ENCODE assay signal across 8 cellular contexts in genomic region chr6:113879186-113880096, GRCh38. TPM values are rescaled to one million over a fixed set of nuclear protein-coding genes. Genes with fewer than 3 reads are reported as not detected.
DNase-seq lines count a peak whose midpoint lies in the region; ATAC-seq, FAIRE-seq and TF ChIP-seq lines count a peak whose summit lies in the region.

No MANE protein-coding gene starts in this region.

- TF ChIP-seq RAD21 in H1 (IDR thresholded peaks at IDR 0.05 in 1 of 2, conservative IDR thresholded peaks at IDR 0.05 in 1 of 2; ENCODE audit: low read depth in 2 of 2, low read length in 2 of 2), result peak; percentile 96 to 97

- H3K4me2 ChIP-seq in MM.1S (ENCODE audit: low read depth, low read length), result no peak overlapping the region
- no peak overlapping the region for H3K4me2 ChIP-seq in H1 (ENCODE audit: insufficient read depth in 1 of 2, low read depth in 2 of 2, low read length in 2 of 2)

- peak; percentile 100 for ATAC-seq in HG02588 (IDR thresholded peaks at IDR 0.05; ENCODE audit: unreplicated experiment)

- H3K4ac ChIP-seq in H1 (replicated peaks; ENCODE audit: insufficient read length, low read depth, low read length), result no peak overlapping the region

- H3K23ac ChIP-seq in H1 (ENCODE audit: insufficient read length), result no peak overlapping the region

- H3K9ac ChIP-seq in MM.1S (ENCODE audit: low read length) (no peak overlapping the region), H1 (replicated peaks in 1 of 4; ENCODE audit: extremely low read depth in 1 of 4, low read depth in 3 of 4, low read length in 3 of 4) (no peak overlapping the region)

- H2AK5ac ChIP-seq in H1 (ENCODE audit: low read depth, low read length), result no peak overlapping the region

- H3K9me3 ChIP-seq in MM.1S (replicated peaks; ENCODE audit: insufficient read depth, low read length) (no peaks in the 10 kb centered on the region), Peyer's patch (no peaks in the 10 kb centered on the region), H1 (ENCODE audit: insufficient read depth in 2 of 2, low read depth in 1 of 2, low read length in 1 of 2) (no peaks in the 10 kb centered on the region), mesodermal cell (ENCODE audit: control insufficient read depth, low read length) (no peaks in the 10 kb centered on the region), vagina (no peaks in the 10 kb centered on the region)

- POLR2A ChIA-PET in AG04449 (lab: Yijun Ruan, JAX), result no interaction called here
- POLR2A ChIA-PET in H1 (lab: Charles Lee; ENCODE audit: partially characterized antibody), result interaction anchor here (0.6 to 1.2 kb wide), 2 partner anchors 9 to 22 kb away, joined by 3 to 4 read pairs; no protein-coding TSS in a partner anchor

- intact Hi-C loops in vagina (cut with DNase I), result no loop called here

- peak; percentile 63 for TF ChIP-seq CTCF in AG04449 (IDR thresholded peaks at IDR 0.05; ENCODE audit: insufficient read depth, low read length, missing control alignments)
- TF ChIP-seq CTCF in MM.1S (IDR thresholded peaks at IDR 0.05; ENCODE audit: low read length), result peak; percentile 75
- TF ChIP-seq CTCF in Peyer's patch (IDR thresholded peaks at IDR 0.05), result peak in 5 of 6 experiments; percentile 15 to 94 (median 87)
- TF ChIP-seq CTCF in H1 (IDR thresholded peaks at IDR 0.05; ENCODE audit: control extremely low read depth in 1 of 3, insufficient read depth in 1 of 3, low read depth in 1 of 3, low read length in 3 of 3), result peak; percentile 17 to 81 (median 74)
- TF ChIP-seq CTCF in vagina (IDR thresholded peaks at IDR 0.05), result peak in 2 of 3 experiments; percentile 4 to 48

- 32% methylated on average over 6 of the region's 6 CpGs; no CpG with 5 or more reads in 1 of the 2 experiments for WGBS in H1 (ENCODE audit: extremely low coverage in 1 of 2, insufficient coverage in 1 of 2, insufficient read length in 1 of 2, insufficient replicate concordance in 2 of 2, low coverage in 1 of 2, low lambda C conversion rate in 2 of 2, missing lambda C conversion rate in 1 of 2), 2 experiments
- 27 to 41% methylated on average over 4 to 6 of the region's 6 CpGs for WGBS in mesodermal cell (ENCODE audit: insufficient coverage in 2 of 2), 2 experiments

- TF ChIP-seq EP300 in H1 (IDR thresholded peaks at IDR 0.05; ENCODE audit: borderline replicate concordance in 1 of 2, low read depth in 2 of 2, low read length in 2 of 2), result no peak

- FAIRE-seq in GM12892 (lab: Jason Lieb, UNC) (peak; percentile 76), H1 (lab: Jason Lieb, UNC) (peak; percentile 87)

- H3K4me1 ChIP-seq in MM.1S (ENCODE audit: low read length) (peaks cover 5% of the 10 kb centered on the region; the same call in 1 of the 2 replicates), Peyer's patch (no peaks in the 10 kb centered on the region), H1 (replicated peaks in 1 of 4; ENCODE audit: control insufficient read depth in 3 of 4, insufficient read depth in 4 of 4, low read length in 3 of 4) (no peaks in the 10 kb centered on the region), mesodermal cell (ENCODE audit: control insufficient read depth, insufficient read depth, low read length, poor library complexity, severe bottlenecking) (peaks cover 19% of the 10 kb centered on the region), vagina (no peaks in the 10 kb centered on the region)

- no peak overlapping the region for H3K4me3 ChIP-seq in AG04449 (ENCODE audit: low read depth, low read length)
- no peak overlapping the region for H3K4me3 ChIP-seq in MM.1S (ENCODE audit: low read length)
- H3K4me3 ChIP-seq in Peyer's patch, result no peak overlapping the region
- no peak overlapping the region for H3K4me3 ChIP-seq in H1 (ENCODE audit: extremely low read depth in 1 of 4, insufficient read depth in 2 of 4, low read depth in 3 of 4, low read length in 4 of 4)
- no peak overlapping the region for H3K4me3 ChIP-seq in mesodermal cell (ENCODE audit: extremely low read depth, insufficient read depth, low read length, poor library complexity, severe bottlenecking)
- H3K4me3 ChIP-seq in vagina, result no peak overlapping the region

- H2BK15ac ChIP-seq in H1 (ENCODE audit: low read length), result no peak overlapping the region

- H4K5ac ChIP-seq in H1 (ENCODE audit: insufficient read length, low read depth, low read length), result no peak overlapping the region

- H3K23me2 ChIP-seq in H1 (ENCODE audit: low read depth, low read length), result no peaks in the 10 kb centered on the region

- no peaks in the 10 kb centered on the region for H3K9me2 ChIP-seq in MM.1S (replicated peaks; ENCODE audit: insufficient read depth, low read length)

- no peak overlapping the region for H2AFZ ChIP-seq in MM.1S (ENCODE audit: low read length)
- peak overlapping the region; percentile 1; the same call in 1 of the 2 replicates for H2AFZ ChIP-seq in H1 (ENCODE audit: low read length)

- H4K91ac ChIP-seq in H1 (replicated peaks; ENCODE audit: insufficient read length, low read length), result no peak overlapping the region

- no peak overlapping the region for H2BK12ac ChIP-seq in H1 (ENCODE audit: low read depth, low read length)

- no peaks in the 10 kb centered on the region for H3F3A ChIP-seq in MM.1S (ENCODE audit: insufficient read depth, low read length)

- H3K79me1 ChIP-seq in H1 (ENCODE audit: low read depth, low read length), result no peaks in the 10 kb centered on the region

- H3K18ac ChIP-seq in H1 (ENCODE audit: extremely low read depth, low read length), result no peak overlapping the region

- DNase-seq in AG04449 (ENCODE audit: low read depth, low spot score) (no peak), GM12892 (ENCODE audit: insufficient read length) (no peak), MM.1S (peak; percentile 66), Peyer's patch (peak in 2 of 3 donors; percentile 40 to 76), H1 (ENCODE audit: low read depth in 1 of 2, low spot score in 2 of 2) (no peak), vagina (ENCODE audit: extremely low spot score in 2 of 2) (no peak)

- H3K79me2 ChIP-seq in MM.1S (ENCODE audit: low read length) (no peaks in the 10 kb centered on the region), H1 (ENCODE audit: control insufficient read depth in 1 of 2, insufficient read depth in 2 of 2, low read length in 2 of 2) (no peaks in the 10 kb centered on the region)

- H2BK120ac ChIP-seq in H1 (replicated peaks; ENCODE audit: low read depth, low read length), result no peak overlapping the region

- CTCF ChIA-PET in AG04449 (lab: Yijun Ruan, JAX) (interaction anchor here (0.6 to 3.3 kb wide), 22 partner anchors 9 to 1699 kb away, joined by 3 to 28 read pairs (median 3); no protein-coding TSS in a partner anchor), H1 (lab: Charles Lee; ENCODE audit: partially characterized antibody) (interaction anchor here (0.6 to 3.7 kb wide), 34 partner anchors 10 to 1259 kb away, joined by 3 to 27 read pairs (median 3); no protein-coding TSS in a partner anchor)

- H4K20me1 ChIP-seq in MM.1S (ENCODE audit: insufficient read depth, low read length) (no peaks in the 10 kb centered on the region), H1 (replicated peaks in 1 of 2; ENCODE audit: control insufficient read depth in 1 of 2, insufficient read depth in 2 of 2, low read length in 2 of 2) (no peaks in the 10 kb centered on the region)

- H3K14ac ChIP-seq in H1 (ENCODE audit: insufficient read length), result no peak overlapping the region

- no peak overlapping the region for H2BK20ac ChIP-seq in H1 (ENCODE audit: low read length)

- H3K36me3 ChIP-seq in MM.1S (replicated peaks; ENCODE audit: insufficient read depth, low read length), result no peaks in the 10 kb centered on the region
- H3K36me3 ChIP-seq in Peyer's patch, result no peaks in the 10 kb centered on the region
- H3K36me3 ChIP-seq in H1 (ENCODE audit: control insufficient read depth in 2 of 4, insufficient read depth in 4 of 4, low read length in 3 of 4), result no peaks in the 10 kb centered on the region
- H3K36me3 ChIP-seq in mesodermal cell (ENCODE audit: control insufficient read depth, insufficient read depth, low read length), result no peaks in the 10 kb centered on the region
- H3K36me3 ChIP-seq in vagina, result no peaks in the 10 kb centered on the region

- H4K8ac ChIP-seq in H1 (ENCODE audit: extremely low read depth, insufficient read depth, low read length), result no peak overlapping the region

- no peak overlapping the region for H2BK5ac ChIP-seq in H1 (ENCODE audit: low read depth, low read length)

- H3K27me3 ChIP-seq in MM.1S (replicated peaks; ENCODE audit: insufficient read depth, low read length) (no peaks in the 10 kb centered on the region), Peyer's patch (no peaks in the 10 kb centered on the region), H1 (replicated peaks in 1 of 4; ENCODE audit: control insufficient read depth in 3 of 4, extremely low read depth in 1 of 4, insufficient read depth in 3 of 4, low read length in 3 of 4) (no peaks in the 10 kb centered on the region), vagina (no peaks in the 10 kb centered on the region)

- no peak overlapping the region for H3K27ac ChIP-seq in MM.1S (ENCODE audit: low read length)
- H3K27ac ChIP-seq in Peyer's patch, result no peak overlapping the region
- H3K27ac ChIP-seq in H1 (ENCODE audit: low read depth, low read length), result no peak overlapping the region
- H3K27ac ChIP-seq in mesodermal cell (ENCODE audit: low read depth, low read length, severe bottlenecking), result peak overlapping the region; percentile 31
- no peak overlapping the region for H3K27ac ChIP-seq in vagina

- no peak for TF ChIP-seq POLR2A in GM12892 (IDR thresholded peaks at IDR 0.05; ENCODE audit: low read depth, low read length)
- no peak for TF ChIP-seq POLR2A in Peyer's patch (IDR thresholded peaks at IDR 0.05)
- TF ChIP-seq POLR2A in H1 (IDR thresholded peaks at IDR 0.05; ENCODE audit: control extremely low read depth in 1 of 2, low read depth in 2 of 2, low read length in 2 of 2), result no peak
- TF ChIP-seq POLR2A in vagina (IDR thresholded peaks at IDR 0.05), result no peak

- no peak overlapping the region for H3K56ac ChIP-seq in H1 (replicated peaks; ENCODE audit: insufficient read length, low read depth, low read length)

TF ChIP-seq in H1, 55 proteins besides CTCF, POLR2A, EP300 and RAD21 (continues in another document):
- no peak for TF ChIP-seq HDAC6 (IDR thresholded peaks at IDR 0.05; ENCODE audit: low read depth, low read length)
- no peak for TF ChIP-seq SIN3A (conservative IDR thresholded peaks at IDR 0.05 in 1 of 2, IDR thresholded peaks at IDR 0.05 in 1 of 2; ENCODE audit: low read depth in 1 of 2, low read length in 2 of 2)

RNA-seq across cellular contexts. Expression of gene MARCKS, which starts 22.3 kb away (rescaled TPM):
- 78.9 TPM for polyA plus RNA-seq in GM12892 (2012; ENCODE audit: missing spikeins)
- total RNA-seq in Peyer's patch (10 to 100 TPM; 33.7 to 42.9 (median 36.7) TPM), vagina (46.4 TPM)
- 111 and 117 TPM in 2 replicates for total RNA-seq in H1 (2021; fragmentation: NEBNext Ultra II Directional; extraction: Animal tissue kit (Norgen Biotek cat#: 25700))
- polyA plus RNA-seq in H1 (2011; rRNA removed), result 18.8 and 26.6 TPM in 2 replicates
- 39.7 TPM for polyA plus RNA-seq in H1 (2011; cell fraction: cytosol; rRNA removed)
- polyA plus RNA-seq in H1 (2011; cell fraction: nucleus; rRNA removed), result 12.1 TPM
- polyA plus RNA-seq in H1 (2012, experiment 1 of 2), result 22.2 to 46.3 TPM (median 24.0 TPM) in 4 replicates
- 29.0 TPM for polyA plus RNA-seq in H1 (2012, experiment 2 of 2)
- polyA plus RNA-seq in H1 (2013, experiment 1 of 2), result 70.1 TPM
- polyA plus RNA-seq in H1 (2013, experiment 2 of 2), result 60.3 TPM
- polyA minus RNA-seq in H1 (2011; rRNA and poly(A)+ RNA removed), result 11.7 and 13.4 TPM in 2 replicates
- polyA minus RNA-seq in H1 (2011; cell fraction: cytosol; rRNA and poly(A)+ RNA removed), result 38.6 TPM
- polyA minus RNA-seq in H1 (2011; cell fraction: nucleus; rRNA and poly(A)+ RNA removed), result 28.2 TPM
- 144 TPM for polyA plus RNA-seq in mesodermal cell (2013, experiment 1 of 2)
- polyA plus RNA-seq in mesodermal cell (2013, experiment 2 of 2), result 145 TPM

Comparison
In these comparisons a context has a peak if more than half of its experiments do, and no peak if none do; other contexts are left out.
1. DNase-seq: peak in MM.1S (single experiment) and Peyer's patch (2 of 3); none in AG04449 (single experiment), GM12892 (single experiment), H1 (0 of 2) and vagina (0 of 2).
2. CTCF ChIP-seq: peak in every context shown above with its lines; median percentile 87 in Peyer's patch; 75 in MM.1S; 74 in H1; 63 in AG04449; 26 in vagina.